Comparison of ENCODE assay signal across 19 cellular contexts in genomic region chr4:102411416-102411815, GRCh38.
"Had no signal": no experiment of that assay in that cellular context is flagged by ENCODE, and none has a peak within 500 bp of the region (broad histone marks: within the 10 kb centered on the region; RNA-seq: fewer than 3 reads in every experiment).

No MANE protein-coding gene starts in this region.

- H3K27me3 ChIP-seq: gastrocnemius medialis, neutrophil, pancreas, right atrium auricular region, spleen, vagina had no signal

- FAIRE-seq: pancreas had no signal

- DNase-seq: activated gamma-delta T cell treated with Interleukin-2 at 50 U/mL for 16 hours; activated T-cell treated with anti-CD3 and anti-CD28 coated beads, Interleukin-2, amount 50 U/mL, for 1 hour; aorta; esophagus squamous epithelium; gastrocnemius medialis; hippocampal formation; islet precursor cell; left cardiac atrium; pancreas; psoas muscle; spleen; stimulated activated CD4-positive, alpha-beta T cell treated with anti-CD3 and anti-CD28 coated beads, Interleukin-4, amount 100 ng/mL, for 24 hours; stimulated activated naive CD4-positive, alpha-beta T cell treated with Interleukin-2 at 50 U/mL for 16 hours had no signal

- H3K4me3 ChIP-seq: coronary artery, esophagus squamous epithelium, gastrocnemius medialis, pancreas, psoas muscle, right atrium auricular region, spleen, thoracic aorta, vagina had no signal

- H3K36me3 ChIP-seq: esophagus squamous epithelium, gastrocnemius medialis, neutrophil, pancreas, right atrium auricular region, spleen, thoracic aorta, vagina had no signal

- ATAC-seq: activated CD4-positive, CD25-positive, alpha-beta regulatory T cell treated with anti-CD3 and anti-CD28 coated beads, Interleukin-2, amount 50 U/mL, for 24 hours; gastrocnemius medialis; left cardiac atrium; pancreas; psoas muscle had no signal
